Comparison of ENCODE assay signal across 6 cellular contexts in genomic region chr4:47668256-47668655, GRCh38.
"Had no signal": no experiment of that assay in that cellular context is flagged by ENCODE, and none has a peak within 500 bp of the region (broad histone marks: within the 10 kb centered on the region; RNA-seq: fewer than 3 reads in every experiment).

No MANE protein-coding gene starts in this region.

- DNase-seq: GOT3, H9 had no signal

- H3K4me3 ChIP-seq: GM23248, GM23338, HAP-1 had no signal

- FAIRE-seq: H54 had no signal

- H3K27ac ChIP-seq: GM23248 had no signal

- H3K36me3 ChIP-seq: HAP-1 had no signal

- H3K9me3 ChIP-seq: HAP-1 had no signal

- H3K4me1 ChIP-seq: HAP-1 had no signal
